ENCODE assay signal across 1 cellular context in the genomic region with DNA sequence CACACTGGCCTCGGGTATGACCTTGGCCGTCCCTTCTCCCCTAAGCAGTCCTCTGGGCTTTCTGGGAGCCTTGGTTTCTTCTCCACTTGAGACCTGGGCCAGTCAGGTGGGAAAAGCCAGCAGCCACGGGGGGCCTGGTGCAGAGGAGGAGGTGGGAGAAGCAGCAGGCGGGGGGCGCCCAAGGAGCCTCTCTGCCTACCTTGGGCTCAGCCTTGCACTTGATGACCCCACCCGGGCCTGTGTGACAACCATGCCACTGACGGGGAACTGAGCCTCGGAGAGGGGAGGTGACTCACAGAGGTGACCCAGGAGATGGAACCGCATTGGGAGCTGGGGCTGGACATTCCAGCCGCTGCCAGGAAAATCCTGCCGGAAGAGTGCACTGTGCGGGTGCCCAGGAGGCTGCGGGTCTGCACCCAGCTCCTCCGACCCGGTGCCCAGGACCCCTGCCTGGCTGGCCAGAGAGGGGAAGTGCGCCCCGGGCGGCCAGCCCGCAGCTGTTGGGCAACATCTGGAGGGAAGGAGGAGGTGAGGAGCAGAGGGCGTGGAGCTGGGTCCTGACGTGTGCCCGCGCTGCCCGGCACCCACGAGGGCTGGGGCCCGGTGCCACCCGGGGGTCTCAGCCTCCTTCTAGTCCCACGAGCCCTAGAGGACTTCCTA.
TF ChIP-seq lines count a peak whose summit lies in the region.

No MANE protein-coding gene starts in this region.

TF ChIP-seq in HepG2, 621 proteins besides CTCF, POLR2A, EP300 and RAD21 (continued from another document and continues in another):
- TF ChIP-seq, protein P1, sequence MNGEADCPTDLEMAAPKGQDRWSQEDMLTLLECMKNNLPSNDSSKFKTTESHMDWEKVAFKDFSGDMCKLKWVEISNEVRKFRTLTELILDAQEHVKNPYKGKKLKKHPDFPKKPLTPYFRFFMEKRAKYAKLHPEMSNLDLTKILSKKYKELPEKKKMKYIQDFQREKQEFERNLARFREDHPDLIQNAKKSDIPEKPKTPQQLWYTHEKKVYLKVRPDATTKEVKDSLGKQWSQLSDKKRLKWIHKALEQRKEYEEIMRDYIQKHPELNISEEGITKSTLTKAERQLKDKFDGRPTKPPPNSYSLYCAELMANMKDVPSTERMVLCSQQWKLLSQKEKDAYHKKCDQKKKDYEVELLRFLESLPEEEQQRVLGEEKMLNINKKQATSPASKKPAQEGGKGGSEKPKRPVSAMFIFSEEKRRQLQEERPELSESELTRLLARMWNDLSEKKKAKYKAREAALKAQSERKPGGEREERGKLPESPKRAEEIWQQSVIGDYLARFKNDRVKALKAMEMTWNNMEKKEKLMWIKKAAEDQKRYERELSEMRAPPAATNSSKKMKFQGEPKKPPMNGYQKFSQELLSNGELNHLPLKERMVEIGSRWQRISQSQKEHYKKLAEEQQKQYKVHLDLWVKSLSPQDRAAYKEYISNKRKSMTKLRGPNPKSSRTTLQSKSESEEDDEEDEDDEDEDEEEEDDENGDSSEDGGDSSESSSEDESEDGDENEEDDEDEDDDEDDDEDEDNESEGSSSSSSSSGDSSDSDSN (CRISPR knock-in tag; IDR thresholded peaks at IDR 0.05) = peak; percentile 68
- TF ChIP-seq ZNF773 (CRISPR knock-in tag; IDR thresholded peaks at IDR 0.05; ENCODE audit: borderline replicate concordance) = no peak
- TF ChIP-seq MBNL3 (CRISPR knock-in tag; conservative IDR thresholded peaks at IDR 0.05) = no peak
- peak; percentile 39 for TF ChIP-seq SRSF1 (optimal IDR thresholded peaks at IDR 0.05; ENCODE audit: low read depth, low read length)
- no peak for TF ChIP-seq MIER2 (CRISPR knock-in tag; IDR thresholded peaks at IDR 0.05)
- TF ChIP-seq, protein P2, sequence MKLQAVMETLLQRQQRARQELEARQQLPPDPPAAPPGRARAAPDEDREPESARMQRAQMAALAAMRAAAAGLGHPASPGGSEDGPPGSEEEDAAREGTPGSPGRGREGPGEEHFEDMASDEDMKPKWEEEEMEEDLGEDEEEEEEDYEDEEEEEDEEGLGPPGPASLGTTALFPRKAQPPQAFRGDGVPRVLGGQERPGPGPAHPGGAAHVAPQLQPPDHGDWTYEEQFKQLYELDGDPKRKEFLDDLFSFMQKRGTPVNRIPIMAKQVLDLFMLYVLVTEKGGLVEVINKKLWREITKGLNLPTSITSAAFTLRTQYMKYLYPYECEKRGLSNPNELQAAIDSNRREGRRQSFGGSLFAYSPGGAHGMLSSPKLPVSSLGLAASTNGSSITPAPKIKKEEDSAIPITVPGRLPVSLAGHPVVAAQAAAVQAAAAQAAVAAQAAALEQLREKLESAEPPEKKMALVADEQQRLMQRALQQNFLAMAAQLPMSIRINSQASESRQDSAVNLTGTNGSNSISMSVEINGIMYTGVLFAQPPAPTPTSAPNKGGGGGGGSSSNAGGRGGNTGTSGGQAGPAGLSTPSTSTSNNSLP (IDR thresholded peaks at IDR 0.05; ENCODE audit: low read depth, low read length) = no peak
- TF ChIP-seq ZNF3 (CRISPR knock-in tag; IDR thresholded peaks at IDR 0.05) = no peak
- TF ChIP-seq ZNF547 (CRISPR knock-in tag; IDR thresholded peaks at IDR 0.05) = peak; percentile 45; the same call in 1 of the 2 replicates
- TF ChIP-seq ZNF598 (CRISPR knock-in tag; IDR thresholded peaks at IDR 0.05; ENCODE audit: borderline replicate concordance) = no peak
- TF ChIP-seq, protein P3, sequence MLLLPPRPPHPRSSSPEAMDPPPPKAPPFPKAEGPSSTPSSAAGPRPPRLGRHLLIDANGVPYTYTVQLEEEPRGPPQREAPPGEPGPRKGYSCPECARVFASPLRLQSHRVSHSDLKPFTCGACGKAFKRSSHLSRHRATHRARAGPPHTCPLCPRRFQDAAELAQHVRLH (CRISPR knock-in tag; IDR thresholded peaks at IDR 0.05; ENCODE audit: borderline replicate concordance, low read depth) = no peak
- TF ChIP-seq ISL2 (CRISPR knock-in tag; IDR thresholded peaks at IDR 0.05) = no peak
- TF ChIP-seq ZFX (CRISPR knock-in tag; IDR thresholded peaks at IDR 0.05; ENCODE audit: low read depth) = 0 out of 2 replicates have a peak, but pooled peaks have one; percentile 4
- TF ChIP-seq ZNF776 (CRISPR knock-in tag; IDR thresholded peaks at IDR 0.05) = 0 out of 2 replicates have a peak, but pooled peaks have one; percentile 40
- 0 out of 2 replicates have a peak, but pooled peaks have one; percentile 6 for TF ChIP-seq JUN (CRISPR knock-in tag; IDR thresholded peaks at IDR 0.05)
- no peak for TF ChIP-seq YY1 (IDR thresholded peaks at IDR 0.05; ENCODE audit: insufficient read depth, insufficient replicate concordance, low read depth, low read length)
- TF ChIP-seq, protein P4, sequence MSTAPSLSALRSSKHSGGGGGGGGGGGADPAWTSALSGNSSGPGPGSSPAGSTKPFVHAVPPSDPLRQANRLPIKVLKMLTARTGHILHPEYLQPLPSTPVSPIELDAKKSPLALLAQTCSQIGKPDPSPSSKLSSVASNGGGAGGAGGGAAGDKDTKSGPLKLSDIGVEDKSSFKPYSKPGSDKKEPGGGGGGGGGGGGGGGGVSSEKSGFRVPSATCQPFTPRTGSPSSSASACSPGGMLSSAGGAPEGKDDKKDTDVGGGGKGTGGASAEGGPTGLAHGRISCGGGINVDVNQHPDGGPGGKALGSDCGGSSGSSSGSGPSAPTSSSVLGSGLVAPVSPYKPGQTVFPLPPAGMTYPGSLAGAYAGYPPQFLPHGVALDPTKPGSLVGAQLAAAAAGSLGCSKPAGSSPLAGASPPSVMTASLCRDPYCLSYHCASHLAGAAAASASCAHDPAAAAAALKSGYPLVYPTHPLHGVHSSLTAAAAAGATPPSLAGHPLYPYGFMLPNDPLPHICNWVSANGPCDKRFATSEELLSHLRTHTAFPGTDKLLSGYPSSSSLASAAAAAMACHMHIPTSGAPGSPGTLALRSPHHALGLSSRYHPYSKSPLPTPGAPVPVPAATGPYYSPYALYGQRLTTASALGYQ (CRISPR knock-in tag; IDR thresholded peaks at IDR 0.05) = no peak
- no peak for TF ChIP-seq ZNF30 (CRISPR knock-in tag; IDR thresholded peaks at IDR 0.05)
- 0 out of 2 replicates have a peak, but pooled peaks have one; percentile 37 for TF ChIP-seq ZNF263 (CRISPR knock-in tag; IDR thresholded peaks at IDR 0.05)
- TF ChIP-seq PHF20 (CRISPR knock-in tag; IDR thresholded peaks at IDR 0.05) = no peak; the same call in 1 of the 2 replicates
- peak; percentile 50; the same call in 1 of the 2 replicates for TF ChIP-seq ZNF501 (CRISPR knock-in tag; IDR thresholded peaks at IDR 0.05)
- TF ChIP-seq ZNF83 (CRISPR knock-in tag; IDR thresholded peaks at IDR 0.05; ENCODE audit: borderline replicate concordance) = no peak
- TF ChIP-seq, protein P5, sequence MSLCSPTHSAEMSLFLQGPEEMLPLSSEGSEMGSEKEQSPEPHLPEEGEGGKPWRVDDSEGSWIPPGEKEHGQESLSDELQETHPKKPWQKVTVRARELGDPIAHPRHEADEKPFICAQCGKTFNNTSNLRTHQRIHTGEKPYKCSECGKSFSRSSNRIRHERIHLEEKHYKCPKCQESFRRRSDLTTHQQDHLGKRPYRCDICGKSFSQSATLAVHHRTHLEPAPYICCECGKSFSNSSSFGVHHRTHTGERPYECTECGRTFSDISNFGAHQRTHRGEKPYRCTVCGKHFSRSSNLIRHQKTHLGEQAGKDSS (CRISPR knock-in tag; IDR thresholded peaks at IDR 0.05; ENCODE audit: borderline replicate concordance, low read depth) = no peak
- TF ChIP-seq, protein P6, sequence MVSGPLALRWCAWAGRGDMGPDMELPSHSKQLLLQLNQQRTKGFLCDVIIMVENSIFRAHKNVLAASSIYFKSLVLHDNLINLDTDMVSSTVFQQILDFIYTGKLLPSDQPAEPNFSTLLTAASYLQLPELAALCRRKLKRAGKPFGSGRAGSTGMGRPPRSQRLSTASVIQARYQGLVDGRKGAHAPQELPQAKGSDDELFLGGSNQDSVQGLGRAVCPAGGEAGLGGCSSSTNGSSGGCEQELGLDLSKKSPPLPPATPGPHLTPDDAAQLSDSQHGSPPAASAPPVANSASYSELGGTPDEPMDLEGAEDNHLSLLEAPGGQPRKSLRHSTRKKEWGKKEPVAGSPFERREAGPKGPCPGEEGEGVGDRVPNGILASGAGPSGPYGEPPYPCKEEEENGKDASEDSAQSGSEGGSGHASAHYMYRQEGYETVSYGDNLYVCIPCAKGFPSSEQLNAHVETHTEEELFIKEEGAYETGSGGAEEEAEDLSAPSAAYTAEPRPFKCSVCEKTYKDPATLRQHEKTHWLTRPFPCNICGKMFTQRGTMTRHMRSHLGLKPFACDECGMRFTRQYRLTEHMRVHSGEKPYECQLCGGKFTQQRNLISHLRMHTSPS (CRISPR knock-in tag; IDR thresholded peaks at IDR 0.05; ENCODE audit: low read depth) = peak; percentile 94
- peak; percentile 62; the same call in 1 of the 2 replicates for TF ChIP-seq ETV5 (CRISPR knock-in tag; IDR thresholded peaks at IDR 0.05; ENCODE audit: borderline replicate concordance)
- no peak for TF ChIP-seq ZNF260 (CRISPR knock-in tag; IDR thresholded peaks at IDR 0.05; ENCODE audit: borderline replicate concordance, low read depth)
- no peak for TF ChIP-seq TAF15 (IDR thresholded peaks at IDR 0.05; ENCODE audit: low read depth, low read length, poor library complexity, severe bottlenecking)
- no peak for TF ChIP-seq ZNF569 (CRISPR knock-in tag; IDR thresholded peaks at IDR 0.05; ENCODE audit: borderline replicate concordance)
- TF ChIP-seq, protein P7, sequence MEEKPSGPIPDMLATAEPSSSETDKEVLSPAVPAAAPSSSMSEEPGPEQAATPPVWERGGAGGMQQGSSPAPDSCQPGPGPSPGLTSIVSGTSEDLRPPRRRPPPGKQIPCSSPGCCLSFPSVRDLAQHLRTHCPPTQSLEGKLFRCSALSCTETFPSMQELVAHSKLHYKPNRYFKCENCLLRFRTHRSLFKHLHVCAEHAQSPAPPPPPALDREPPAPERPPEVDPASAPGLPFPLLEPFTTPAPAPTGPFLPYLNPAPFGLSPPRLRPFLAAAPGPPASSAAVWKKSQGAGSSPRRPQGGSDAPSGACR (CRISPR knock-in tag; IDR thresholded peaks at IDR 0.05) = no peak
- TF ChIP-seq NFRKB (IDR thresholded peaks at IDR 0.05) = no peak
- TF ChIP-seq ZFYVE20 (CRISPR knock-in tag; IDR thresholded peaks at IDR 0.05; ENCODE audit: borderline replicate concordance, low read depth) = no peak
- no peak for TF ChIP-seq RBM22 (optimal IDR thresholded peaks at IDR 0.05; ENCODE audit: low read length)
- no peak for TF ChIP-seq XRCC5 (optimal IDR thresholded peaks at IDR 0.05; ENCODE audit: low read length)
- 0 out of 2 replicates have a peak, but pooled peaks have one; percentile 14 for TF ChIP-seq NCOR1 (IDR thresholded peaks at IDR 0.05; ENCODE audit: borderline replicate concordance, low read length)
- no peak for TF ChIP-seq ZFP36L1 (CRISPR knock-in tag; IDR thresholded peaks at IDR 0.05)
- TF ChIP-seq JARID2 (CRISPR knock-in tag; IDR thresholded peaks at IDR 0.05; ENCODE audit: insufficient replicate concordance) = no peak
- no peak for TF ChIP-seq ZNF20 (CRISPR knock-in tag; IDR thresholded peaks at IDR 0.05)
- TF ChIP-seq ZNF629 (CRISPR knock-in tag; conservative IDR thresholded peaks at IDR 0.05) = no peak
- peak; percentile 42; the same call in 1 of the 2 replicates for TF ChIP-seq HIVEP1 (CRISPR knock-in tag; IDR thresholded peaks at IDR 0.05)
- TF ChIP-seq, protein P8, sequence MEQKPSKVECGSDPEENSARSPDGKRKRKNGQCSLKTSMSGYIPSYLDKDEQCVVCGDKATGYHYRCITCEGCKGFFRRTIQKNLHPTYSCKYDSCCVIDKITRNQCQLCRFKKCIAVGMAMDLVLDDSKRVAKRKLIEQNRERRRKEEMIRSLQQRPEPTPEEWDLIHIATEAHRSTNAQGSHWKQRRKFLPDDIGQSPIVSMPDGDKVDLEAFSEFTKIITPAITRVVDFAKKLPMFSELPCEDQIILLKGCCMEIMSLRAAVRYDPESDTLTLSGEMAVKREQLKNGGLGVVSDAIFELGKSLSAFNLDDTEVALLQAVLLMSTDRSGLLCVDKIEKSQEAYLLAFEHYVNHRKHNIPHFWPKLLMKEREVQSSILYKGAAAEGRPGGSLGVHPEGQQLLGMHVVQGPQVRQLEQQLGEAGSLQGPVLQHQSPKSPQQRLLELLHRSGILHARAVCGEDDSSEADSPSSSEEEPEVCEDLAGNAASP (CRISPR knock-in tag; IDR thresholded peaks at IDR 0.05; ENCODE audit: borderline replicate concordance) = no peak
- TF ChIP-seq FOSL1 (CRISPR knock-in tag; IDR thresholded peaks at IDR 0.05; ENCODE audit: borderline replicate concordance) = peak; percentile 6; the same call in 1 of the 2 replicates
- no peak for TF ChIP-seq FLYWCH1 (CRISPR knock-in tag; IDR thresholded peaks at IDR 0.05)
- TF ChIP-seq ZNF790 (CRISPR knock-in tag; IDR thresholded peaks at IDR 0.05; ENCODE audit: borderline replicate concordance) = no peak
- no peak for TF ChIP-seq MTF2 (CRISPR knock-in tag; IDR thresholded peaks at IDR 0.05; ENCODE audit: borderline replicate concordance)
- TF ChIP-seq HOXA5 (CRISPR knock-in tag; IDR thresholded peaks at IDR 0.05) = no peak
- 0 out of 2 replicates have a peak, but pooled peaks have one; percentile 70 for TF ChIP-seq ZFP90 (CRISPR knock-in tag; IDR thresholded peaks at IDR 0.05; ENCODE audit: borderline replicate concordance)
- TF ChIP-seq JUND (CRISPR knock-in tag; IDR thresholded peaks at IDR 0.05) = no peak
- 0 out of 2 replicates have a peak, but pooled peaks have one; percentile 12 for TF ChIP-seq TGIF2 (CRISPR knock-in tag; IDR thresholded peaks at IDR 0.05)
- no peak for TF ChIP-seq ZNF382 (CRISPR knock-in tag; IDR thresholded peaks at IDR 0.05; ENCODE audit: borderline replicate concordance)
- 0 out of 2 replicates have a peak, but pooled peaks have one; percentile 10 for TF ChIP-seq ZMYM3 (CRISPR knock-in tag; IDR thresholded peaks at IDR 0.05)
- TF ChIP-seq RARA (CRISPR knock-in tag; IDR thresholded peaks at IDR 0.05) = 0 out of 2 replicates have a peak, but pooled peaks have one; percentile 4
- TF ChIP-seq, protein P9, sequence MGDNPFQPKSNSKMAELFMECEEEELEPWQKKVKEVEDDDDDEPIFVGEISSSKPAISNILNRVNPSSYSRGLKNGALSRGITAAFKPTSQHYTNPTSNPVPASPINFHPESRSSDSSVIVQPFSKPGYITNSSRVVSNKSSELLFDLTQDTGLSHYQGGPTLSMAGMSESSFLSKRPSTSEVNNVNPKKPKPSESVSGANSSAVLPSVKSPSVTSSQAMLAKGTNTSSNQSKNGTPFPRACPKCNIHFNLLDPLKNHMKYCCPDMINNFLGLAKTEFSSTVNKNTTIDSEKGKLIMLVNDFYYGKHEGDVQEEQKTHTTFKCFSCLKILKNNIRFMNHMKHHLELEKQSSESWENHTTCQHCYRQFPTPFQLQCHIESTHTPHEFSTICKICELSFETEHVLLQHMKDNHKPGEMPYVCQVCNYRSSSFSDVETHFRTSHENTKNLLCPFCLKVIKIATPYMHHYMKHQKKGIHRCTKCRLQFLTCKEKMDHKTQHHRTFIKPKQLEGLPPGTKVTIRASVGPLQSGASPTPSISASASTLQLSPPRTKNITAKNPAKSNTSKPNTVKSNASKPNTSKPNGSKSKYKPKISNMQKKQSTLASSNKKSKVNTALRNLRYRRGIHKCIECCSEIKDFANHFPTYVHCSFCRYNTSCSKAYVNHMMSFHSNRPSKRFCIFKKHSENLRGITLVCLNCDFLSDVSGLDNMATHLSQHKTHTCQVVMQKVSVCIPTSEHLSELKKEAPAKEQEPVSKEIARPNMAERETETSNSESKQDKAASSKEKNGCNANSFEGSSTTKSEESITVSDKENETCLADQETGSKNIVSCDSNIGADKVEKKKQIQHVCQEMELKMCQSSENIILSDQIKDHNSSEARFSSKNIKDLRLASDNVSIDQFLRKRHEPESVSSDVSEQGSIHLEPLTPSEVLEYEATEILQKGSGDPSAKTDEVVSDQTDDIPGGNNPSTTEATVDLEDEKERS (CRISPR knock-in tag; IDR thresholded peaks at IDR 0.05) = 0 out of 2 replicates have a peak, but pooled peaks have one; percentile 6
